8 cellular contexts compared by ENCODE assay signal in the genomic region with DNA sequence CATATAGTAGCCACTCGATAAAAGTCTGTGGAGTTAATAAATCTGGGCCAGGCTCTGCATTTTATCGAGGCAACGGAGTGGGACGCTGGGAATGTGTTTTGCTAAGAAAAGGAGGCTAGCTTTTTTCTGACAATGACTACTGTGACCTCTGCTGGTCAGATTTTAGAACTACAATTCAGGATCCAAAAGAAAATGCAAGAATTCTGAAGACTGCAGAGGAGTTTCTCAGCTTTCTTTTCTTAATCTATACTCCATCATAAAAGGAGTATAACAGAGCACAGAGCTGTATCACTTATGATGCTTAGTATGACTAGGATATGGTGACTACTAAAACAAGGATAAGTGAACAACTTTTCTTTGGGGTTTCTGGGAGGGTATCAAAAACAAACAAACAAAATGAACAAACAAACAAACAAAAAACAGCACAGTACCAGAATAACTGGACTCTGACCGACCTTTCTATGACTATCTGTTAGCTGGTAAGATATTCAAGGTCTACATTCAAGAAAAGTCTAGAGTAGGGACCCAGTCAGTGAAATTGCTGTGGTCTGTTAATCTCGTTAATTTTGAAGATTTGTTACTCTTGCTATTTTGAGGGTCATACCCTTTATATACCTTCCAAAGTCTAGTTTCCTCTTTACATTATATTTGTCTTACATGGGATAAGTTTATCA. TPM values are rescaled to one million over a fixed set of nuclear protein-coding genes. Genes with fewer than 3 reads are reported as not detected.
DNase-seq lines count a peak whose midpoint lies in the region; ATAC-seq and TF ChIP-seq lines count a peak whose summit lies in the region.

No MANE protein-coding gene starts in this region.

- peaks cover 38% of the 10 kb centered on the region; the same call in 1 of the 2 replicates for H3K4me1 Mint-ChIP-seq in HFFc6 (ENCODE audit: low read depth)
- no peaks in the 10 kb centered on the region for H3K4me1 Mint-ChIP-seq in activated naive CD8-positive, alpha-beta T cell treated with anti-CD3 and anti-CD28 coated beads, Interleukin-2, amount 50 U/mL, for 24 hours

- peaks cover 7% of the 10 kb centered on the region for H3K27me3 Mint-ChIP-seq in HFFc6 (ENCODE audit: insufficient read depth)
- H3K27me3 Mint-ChIP-seq in activated naive CD8-positive, alpha-beta T cell treated with anti-CD3 and anti-CD28 coated beads, Interleukin-2, amount 50 U/mL, for 24 hours = peaks cover 13% of the 10 kb centered on the region

- ATAC-seq in left lobe of liver (peak; percentile 85), GM21390 (IDR thresholded peaks at IDR 0.05; ENCODE audit: unreplicated experiment) (no peak)
- ATAC-seq in activated naive CD8-positive, alpha-beta T cell treated with anti-CD3 and anti-CD28 coated beads, Interleukin-2, amount 50 U/mL, for 24 hours = no peak

- TF ChIP-seq POLR2A in uterus (IDR thresholded peaks at IDR 0.05) = no peak

- H3K4me3 ChIP-seq in uterus = no peak overlapping the region

- no peaks in the 10 kb centered on the region for H3K9me3 ChIP-seq in uterus

- H3K36me3 ChIP-seq in uterus = no peaks in the 10 kb centered on the region

- H3K27ac Mint-ChIP-seq in HFFc6 = no peak overlapping the region
- no peak overlapping the region for H3K27ac Mint-ChIP-seq in activated naive CD8-positive, alpha-beta T cell treated with anti-CD3 and anti-CD28 coated beads, Interleukin-2, amount 50 U/mL, for 24 hours

- DNase-seq in DMS153 (lab: John Stamatoyannopoulos, UW) = peak; percentile 44
- peak; percentile 52 for DNase-seq in HFFc6
- DNase-seq in NCI-H748 (lab: John Stamatoyannopoulos, UW; ENCODE audit: unreplicated experiment) = peak; percentile 77
- DNase-seq in central memory CD4-positive, alpha-beta T cell = peak; percentile 6
- no peak for DNase-seq in left lobe of liver (ENCODE audit: low spot score)
- DNase-seq in uterus = peak; percentile 25 to 31
- no peak for DNase-seq in activated naive CD8-positive, alpha-beta T cell treated with anti-CD3 and anti-CD28 coated beads, Interleukin-2, amount 50 U/mL, for 24 hours

- TF ChIP-seq CTCF in HFFc6 (IDR thresholded peaks at IDR 0.05) (peak; percentile 88), uterus (IDR thresholded peaks at IDR 0.05) (peak; percentile 66 to 74 (median 72))

- H3K27me3 ChIP-seq in uterus = no peaks in the 10 kb centered on the region

- H3K4me1 ChIP-seq in uterus = no peaks in the 10 kb centered on the region

- intact Hi-C loops in uterus (cut with DNase I; ENCODE audit: low total_unique reads) = no loop called here

- H3K9me3 Mint-ChIP-seq in HFFc6 = no peaks in the 10 kb centered on the region
- no peaks in the 10 kb centered on the region for H3K9me3 Mint-ChIP-seq in activated naive CD8-positive, alpha-beta T cell treated with anti-CD3 and anti-CD28 coated beads, Interleukin-2, amount 50 U/mL, for 24 hours

- H3K36me3 Mint-ChIP-seq in HFFc6 (ENCODE audit: low read depth) = no peaks in the 10 kb centered on the region
- no peaks in the 10 kb centered on the region for H3K36me3 Mint-ChIP-seq in activated naive CD8-positive, alpha-beta T cell treated with anti-CD3 and anti-CD28 coated beads, Interleukin-2, amount 50 U/mL, for 24 hours (ENCODE audit: low read depth)

- peak overlapping the region; percentile 57; the same call in 1 of the 2 replicates for H3K4me3 Mint-ChIP-seq in HFFc6
- H3K4me3 Mint-ChIP-seq in activated naive CD8-positive, alpha-beta T cell treated with anti-CD3 and anti-CD28 coated beads, Interleukin-2, amount 50 U/mL, for 24 hours = no peak overlapping the region

- H3K27ac ChIP-seq in uterus = peak overlapping the region; percentile 14 to 41

RNA-seq across cellular contexts. Expression of a gene that starts 46.2 kb away (rescaled TPM):
- not detected for total RNA-seq in HFFc6 (2021; fragmentation: NEBNext Ultra II Directional; extraction: Animal tissue kit (Norgen Biotek cat#: 25700))
- not detected for total RNA-seq in left lobe of liver
- total RNA-seq in uterus = under 1 TPM in 2 of 4 donors, not detected in 2; 0.61 to 0.97 TPM

Comparison
In these comparisons a context has a peak if more than half of its experiments do, and no peak if none do; other contexts are left out.
1. DNase-seq: peak in DMS153 (single experiment), HFFc6 (single experiment), NCI-H748 (single experiment), central memory CD4-positive, alpha-beta T cell (single experiment) and uterus (2 of 2); none in left lobe of liver (single experiment) and activated naive CD8-positive, alpha-beta T cell treated with anti-CD3 and anti-CD28 coated beads, Interleukin-2, amount 50 U/mL, for 24 hours (single experiment).